3 cellular contexts compared by ENCODE assay signal in genomic region chr3:186092360-186093070, GRCh38.
TF ChIP-seq lines count a peak whose summit lies in the region.

No MANE protein-coding gene starts in this region.

TF ChIP-seq in HepG2, 621 proteins besides CTCF, POLR2A, EP300 and RAD21 (continues in another document):
- TF ChIP-seq KDM4B (CRISPR knock-in tag; IDR thresholded peaks at IDR 0.05) = no peak
- no peak for TF ChIP-seq ZNF577 (CRISPR knock-in tag; IDR thresholded peaks at IDR 0.05; ENCODE audit: borderline replicate concordance, low read depth)
- TF ChIP-seq ZNF362 (CRISPR knock-in tag; IDR thresholded peaks at IDR 0.05; ENCODE audit: borderline replicate concordance) = 0 out of 2 replicates have a peak, but pooled peaks have one; percentile 57
- peak; percentile 73; the same call in 1 of the 2 replicates for TF ChIP-seq CEBPB (IDR thresholded peaks at IDR 0.05; ENCODE audit: borderline replicate concordance, low read depth, low read length)
- no peak for TF ChIP-seq HMGXB4 (CRISPR knock-in tag; IDR thresholded peaks at IDR 0.05; ENCODE audit: borderline replicate concordance in 1 of 2, low read depth in 1 of 2)
- TF ChIP-seq ZNF768 (CRISPR knock-in tag; IDR thresholded peaks at IDR 0.05) = no peak
- TF ChIP-seq KAT8 (CRISPR knock-in tag; IDR thresholded peaks at IDR 0.05) = no peak
- no peak for TF ChIP-seq ZNF644 (CRISPR knock-in tag; IDR thresholded peaks at IDR 0.05; ENCODE audit: low read depth)
- no peak for TF ChIP-seq ZNF460 (CRISPR knock-in tag; IDR thresholded peaks at IDR 0.05; ENCODE audit: borderline replicate concordance)
- no peak for TF ChIP-seq DR1 (CRISPR knock-in tag; IDR thresholded peaks at IDR 0.05)
- no peak for TF ChIP-seq SNAI1 (CRISPR knock-in tag; IDR thresholded peaks at IDR 0.05; ENCODE audit: borderline replicate concordance)
- TF ChIP-seq ZSCAN29 (CRISPR knock-in tag; conservative IDR thresholded peaks at IDR 0.05) = no peak
- no peak for TF ChIP-seq MAX (IDR thresholded peaks at IDR 0.05)
- TF ChIP-seq ZNF660 (CRISPR knock-in tag; IDR thresholded peaks at IDR 0.05; ENCODE audit: borderline replicate concordance, low read depth) = no peak
- no peak for TF ChIP-seq ZNF343 (CRISPR knock-in tag; IDR thresholded peaks at IDR 0.05)
- peak; percentile 63; the same call in 1 of the 2 replicates for TF ChIP-seq THRA (CRISPR knock-in tag; IDR thresholded peaks at IDR 0.05; ENCODE audit: borderline replicate concordance)
- 0 out of 2 replicates have a peak, but pooled peaks have one; percentile 63 for TF ChIP-seq ZBTB7B (CRISPR knock-in tag; IDR thresholded peaks at IDR 0.05)

TF ChIP-seq in Ishikawa, 13 proteins besides CTCF, POLR2A, EP300 and RAD21:
- TF ChIP-seq CEBPB (IDR thresholded peaks at IDR 0.05) = 0 out of 2 replicates have a peak, but pooled peaks have one; percentile 3
- TF ChIP-seq, protein P1, sequence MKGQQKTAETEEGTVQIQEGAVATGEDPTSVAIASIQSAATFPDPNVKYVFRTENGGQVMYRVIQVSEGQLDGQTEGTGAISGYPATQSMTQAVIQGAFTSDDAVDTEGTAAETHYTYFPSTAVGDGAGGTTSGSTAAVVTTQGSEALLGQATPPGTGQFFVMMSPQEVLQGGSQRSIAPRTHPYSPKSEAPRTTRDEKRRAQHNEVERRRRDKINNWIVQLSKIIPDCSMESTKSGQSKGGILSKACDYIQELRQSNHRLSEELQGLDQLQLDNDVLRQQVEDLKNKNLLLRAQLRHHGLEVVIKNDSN (IDR thresholded peaks at IDR 0.05) = no peak

TF ChIP-seq in K562, 482 proteins besides CTCF, POLR2A, EP300 and RAD21:
- TF ChIP-seq CEBPB (tag; IDR thresholded peaks at IDR 0.05) = peak; percentile 34
- TF ChIP-seq, protein P2, sequence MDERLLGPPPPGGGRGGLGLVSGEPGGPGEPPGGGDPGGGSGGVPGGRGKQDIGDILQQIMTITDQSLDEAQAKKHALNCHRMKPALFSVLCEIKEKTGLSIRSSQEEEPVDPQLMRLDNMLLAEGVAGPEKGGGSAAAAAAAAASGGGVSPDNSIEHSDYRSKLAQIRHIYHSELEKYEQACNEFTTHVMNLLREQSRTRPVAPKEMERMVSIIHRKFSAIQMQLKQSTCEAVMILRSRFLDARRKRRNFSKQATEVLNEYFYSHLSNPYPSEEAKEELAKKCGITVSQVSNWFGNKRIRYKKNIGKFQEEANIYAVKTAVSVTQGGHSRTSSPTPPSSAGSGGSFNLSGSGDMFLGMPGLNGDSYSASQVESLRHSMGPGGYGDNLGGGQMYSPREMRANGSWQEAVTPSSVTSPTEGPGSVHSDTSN (CRISPR knock-in tag; IDR thresholded peaks at IDR 0.05; ENCODE audit: low read depth) = no peak
- TF ChIP-seq, protein P2 (tag; conservative IDR thresholded peaks at IDR 0.05; ENCODE audit: low read depth) = no peak
TF ChIP-seq in K562: peak in this region for 1.
